Comparison of ENCODE assay signal across 8 cellular contexts in genomic region chr4:122764808-122765189, GRCh38. TPM values are rescaled to one million over a fixed set of nuclear protein-coding genes. Genes with fewer than 3 reads are reported as not detected.
A peak's percentile ranks its signal among the peaks of the same experiment; 100 is the strongest.
DNase-seq lines count a peak whose midpoint lies in the region; ATAC-seq, FAIRE-seq and TF ChIP-seq lines count a peak whose summit lies in the region.

No MANE protein-coding gene starts in this region.

- 92% methylated on average over 1 of the region's 1 CpG for WGBS in prostate gland

- H3K27ac ChIP-seq in astrocyte (ENCODE audit: low read depth, low read length) (peak overlapping the region; percentile 86), prostate gland (no peak overlapping the region)

- H3K9ac ChIP-seq in astrocyte (ENCODE audit: low read length), result peak overlapping the region; percentile 74

- H3K36me3 ChIP-seq in astrocyte (ENCODE audit: insufficient read depth, low read length), result no peaks in the 10 kb centered on the region
- no peaks in the 10 kb centered on the region for H3K36me3 ChIP-seq in prostate gland

- peak overlapping the region; percentile 52 for H3K4me3 Mint-ChIP-seq in astrocyte (ENCODE audit: unreplicated experiment)

- H3K27me3 ChIP-seq in astrocyte (ENCODE audit: insufficient read depth, low read length), result no peaks in the 10 kb centered on the region
- H3K27me3 ChIP-seq in prostate gland (replicated peaks; ENCODE audit: insufficient read depth), result no peaks in the 10 kb centered on the region

- H3K27me3 Mint-ChIP-seq in astrocyte (ENCODE audit: low read depth, unreplicated experiment), result no peaks in the 10 kb centered on the region

- no peaks in the 10 kb centered on the region for H3K36me3 Mint-ChIP-seq in astrocyte (ENCODE audit: low read depth, unreplicated experiment)

- ATAC-seq in GM19438 (IDR thresholded peaks at IDR 0.05; ENCODE audit: low read depth, unreplicated experiment) (peak; percentile 84), HG03354 (IDR thresholded peaks at IDR 0.05; ENCODE audit: poor library complexity, severe bottlenecking, unreplicated experiment) (peak; percentile 92)

- H3K4me1 Mint-ChIP-seq in astrocyte (ENCODE audit: low read depth, unreplicated experiment), result peaks cover 17% of the 10 kb centered on the region

- TF ChIP-seq CTCF in AG09309 (IDR thresholded peaks at IDR 0.05; ENCODE audit: control insufficient read depth, insufficient read depth, low read depth, low read length, missing control alignments) (no peak), astrocyte (IDR thresholded peaks at IDR 0.05; ENCODE audit: insufficient read depth, low read depth, low read length) (no peak), prostate gland (IDR thresholded peaks at IDR 0.05) (no peak)

- no peak overlapping the region for H2AFZ ChIP-seq in astrocyte (ENCODE audit: low read depth, low read length)

- H3K79me2 ChIP-seq in astrocyte (ENCODE audit: insufficient read depth, low read length), result no peaks in the 10 kb centered on the region

- H3K4me1 ChIP-seq in astrocyte (ENCODE audit: insufficient read depth, low read length) (peaks cover 17% of the 10 kb centered on the region), prostate gland (replicated peaks) (no peaks in the 10 kb centered on the region)

- no peaks in the 10 kb centered on the region for H4K20me1 ChIP-seq in astrocyte (ENCODE audit: insufficient read depth, low read length)

- H3K9me3 ChIP-seq in astrocyte (ENCODE audit: insufficient read depth, low read depth, low read length), result no peaks in the 10 kb centered on the region
- H3K9me3 ChIP-seq in prostate gland, result no peaks in the 10 kb centered on the region

- no peaks in the 10 kb centered on the region for H3K9me3 Mint-ChIP-seq in astrocyte (ENCODE audit: unreplicated experiment)

- peak; percentile 90 for FAIRE-seq in astrocyte (lab: Jason Lieb, UNC)

- no peak overlapping the region for H3K4me3 ChIP-seq in AG09309 (ENCODE audit: control insufficient read depth, low read depth, low read length)
- H3K4me3 ChIP-seq in astrocyte (ENCODE audit: insufficient read depth, low read depth, low read length), result no peak overlapping the region
- H3K4me3 ChIP-seq in prostate gland, result no peak overlapping the region

- intact Hi-C loops in prostate gland (cut with DNase I), result no loop called here

- DNase-seq in AG09309 (ENCODE audit: low read depth) (peak; percentile 86), astrocyte (ENCODE audit: low read depth) (peak; percentile 85), prostate gland (ENCODE audit: low spot score) (no peak), HuH-7 (ENCODE audit: low spot score) (no peak), Kasumi-1 (lab: John Stamatoyannopoulos, UW) (no peak), NCI-H2081 treated with DMSO at 0.1 percent for 48 hours (lab: John Stamatoyannopoulos, UW) (no peak)

- H3K4me2 ChIP-seq in astrocyte (ENCODE audit: low read length), result peak overlapping the region; percentile 76

- TF ChIP-seq POLR2A in prostate gland (IDR thresholded peaks at IDR 0.05), result no peak

- H3K27ac Mint-ChIP-seq in astrocyte (ENCODE audit: unreplicated experiment), result peak overlapping the region; percentile 97

RNA-seq across cellular contexts. Expression of gene BBS12, which starts 32.3 kb away (rescaled TPM):
- 4.5 and 4.7 TPM in 2 replicates for total RNA-seq in astrocyte
- total RNA-seq in prostate gland, result 1 to 10 TPM; 4.1 to 6.4 TPM

Comparison
In these comparisons a context has a peak if more than half of its experiments do, and no peak if none do; other contexts are left out.
1. DNase-seq: peak in AG09309 (single experiment) and astrocyte (single experiment); none in prostate gland (single experiment), HuH-7 (single experiment), Kasumi-1 (0 of 2) and NCI-H2081 treated with DMSO at 0.1 percent for 48 hours (single experiment).